ENCODE assay signal across 9 cellular contexts in the genomic region with DNA sequence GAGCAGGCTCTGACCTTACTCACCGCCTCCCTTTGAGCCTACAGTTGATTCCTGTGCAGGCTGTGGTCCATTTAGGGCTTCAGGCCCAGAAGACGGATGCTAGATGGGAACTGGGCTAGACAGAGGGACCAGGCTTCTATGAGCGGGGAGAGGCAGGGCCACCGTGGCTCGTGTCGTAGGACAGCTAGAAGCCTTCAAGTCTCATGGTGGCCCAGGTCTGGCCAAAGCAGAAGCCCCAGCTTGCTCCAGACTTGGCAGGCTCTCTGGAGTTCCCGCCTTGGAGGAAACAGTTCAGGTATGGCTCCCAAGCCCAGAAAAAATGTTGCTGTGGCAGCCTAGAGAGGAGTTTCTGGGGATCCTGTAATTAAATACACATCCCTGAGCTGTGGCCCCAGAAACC. TPM values are rescaled to one million over a fixed set of nuclear protein-coding genes. Genes with fewer than 3 reads are reported as not detected.
"Had no signal": no experiment of that assay in that cellular context is flagged by ENCODE, and none has a peak within 500 bp of the region (broad histone marks: within the 10 kb centered on the region; RNA-seq: fewer than 3 reads in every experiment).

No MANE protein-coding gene starts in this region.

- H3K4me3 ChIP-seq: GM23248, HAP-1 had no signal

- H2AFZ ChIP-seq: GM23248 had no signal

- H3K36me3 ChIP-seq: HAP-1 had no signal

- H3K9me3 ChIP-seq: HAP-1 had no signal

- H3K27ac ChIP-seq: GM23248, HL-60 had no signal

- DNase-seq: GM23248, GOT3, H7, HFFc6 had no signal

- H3K9ac ChIP-seq: GM23248 had no signal

RNA-seq across cellular contexts. Expression of gene NR5A1, which starts 10.9 kb away (rescaled TPM):
- total RNA-seq: GM23248, H4, HFFc6, HT1080 had no signal
- polyA plus RNA-seq: GM23248, IgD-negative memory B cell had no signal
